In genomic region chr2:88212251-88212790, GRCh38 we compare ENCODE assay signal across 9 cellular contexts. TPM values are rescaled to one million over a fixed set of nuclear protein-coding genes. Genes with fewer than 3 reads are reported as not detected.
DNase-seq lines count a peak whose midpoint lies in the region; ATAC-seq and TF ChIP-seq lines count a peak whose summit lies in the region.
"Had no signal": no experiment of that assay in that cellular context is flagged by ENCODE, and none has a peak within 500 bp of the region (broad histone marks: within the 10 kb centered on the region; RNA-seq: fewer than 3 reads in every experiment).

No MANE protein-coding gene starts in this region.

- no peak for ATAC-seq in HG03139 (IDR thresholded peaks at IDR 0.05; ENCODE audit: unreplicated experiment)
- no peak for ATAC-seq in GM18520 (IDR thresholded peaks at IDR 0.05; ENCODE audit: unreplicated experiment)
- ATAC-seq: naive thymus-derived CD4-positive, alpha-beta T cell had no signal

- no peak overlapping the region for H3K4me3 Mint-ChIP-seq in neural progenitor cell
- H3K4me3 Mint-ChIP-seq: activated B cell treated with CpG ODN at 0.5 μM for 24 hours; naive thymus-derived CD4-positive, alpha-beta T cell had no signal

- H3K9ac ChIP-seq in neural progenitor cell: no peak overlapping the region

- H3K4me3 ChIP-seq in GM06990 (replicated peaks; ENCODE audit: low read depth, low read length): no peak overlapping the region
- no peak overlapping the region for H3K4me3 ChIP-seq in breast epithelium
- H3K4me3 ChIP-seq in neural progenitor cell: no peak overlapping the region

- no peaks in the 10 kb centered on the region for H3K36me3 Mint-ChIP-seq in neural progenitor cell
- H3K36me3 Mint-ChIP-seq: naive thymus-derived CD4-positive, alpha-beta T cell had no signal

- TF ChIP-seq POLR2A in breast epithelium (IDR thresholded peaks at IDR 0.05): no peak

- H3K4me1 ChIP-seq in breast epithelium (no peaks in the 10 kb centered on the region), neural progenitor cell (peaks cover 27% of the 10 kb centered on the region)

- TF ChIP-seq CTCF in GM06990 (IDR thresholded peaks at IDR 0.05; ENCODE audit: insufficient read depth, low read length, poor library complexity, severe bottlenecking) (peak; percentile 54), LNCAP (IDR thresholded peaks at IDR 0.05) (peak; percentile 47), breast epithelium (IDR thresholded peaks at IDR 0.05) (peak in 2 of 3 donors; percentile 23 to 33), neural progenitor cell (IDR thresholded peaks at IDR 0.05) (peak; percentile 77)

- intact Hi-C loops in breast epithelium (cut with DNase I; ENCODE audit: low total_unique reads): no loop called here

- H3K9me3 Mint-ChIP-seq in neural progenitor cell: peaks cover 2% of the 10 kb centered on the region
- H3K9me3 Mint-ChIP-seq: activated B cell treated with CpG ODN at 0.5 μM for 24 hours had no signal

- no peak overlapping the region for H3K27ac Mint-ChIP-seq in neural progenitor cell
- H3K27ac Mint-ChIP-seq: activated B cell treated with CpG ODN at 0.5 μM for 24 hours; naive thymus-derived CD4-positive, alpha-beta T cell had no signal

- DNase-seq in GM06990 (ENCODE audit: extremely low read depth, insufficient read length): no peak
- DNase-seq in breast epithelium (ENCODE audit: low spot score in 2 of 2): no peak
- DNase-seq in neural progenitor cell (ENCODE audit: low spot score): peak; percentile 77
- DNase-seq in anterior cingulate cortex (lab: John Stamatoyannopoulos, UW): no peak
- DNase-seq: activated B cell treated with CpG ODN at 0.5 μM for 24 hours; naive thymus-derived CD4-positive, alpha-beta T cell had no signal

- no peaks in the 10 kb centered on the region for H3K27me3 ChIP-seq in GM06990 (replicated peaks; ENCODE audit: control insufficient read depth, insufficient read depth, low read length)
- no peaks in the 10 kb centered on the region for H3K27me3 ChIP-seq in breast epithelium
- H3K27me3 ChIP-seq in neural progenitor cell: no peaks in the 10 kb centered on the region

- H3K27ac ChIP-seq in breast epithelium: no peak overlapping the region
- no peak overlapping the region for H3K27ac ChIP-seq in neural progenitor cell

- H3F3A ChIP-seq in neural progenitor cell (ENCODE audit: low read depth): peaks cover 17% of the 10 kb centered on the region

- peak overlapping the region; percentile 97 for H2AFZ ChIP-seq in neural progenitor cell (replicated peaks)

- H3K4me2 ChIP-seq in neural progenitor cell: peak overlapping the region; percentile 63

- no peaks in the 10 kb centered on the region for H3K79me2 ChIP-seq in neural progenitor cell (ENCODE audit: low read depth)

- H4K20me1 ChIP-seq in neural progenitor cell (ENCODE audit: low read depth): no peaks in the 10 kb centered on the region

- peaks cover 18% of the 10 kb centered on the region for H3K4me1 Mint-ChIP-seq in neural progenitor cell
- H3K4me1 Mint-ChIP-seq: activated B cell treated with CpG ODN at 0.5 μM for 24 hours; naive thymus-derived CD4-positive, alpha-beta T cell had no signal

- H3K27me3 Mint-ChIP-seq in neural progenitor cell (ENCODE audit: insufficient read depth, low read depth): peaks cover 4% of the 10 kb centered on the region

- H3K36me3 ChIP-seq in GM06990 (ENCODE audit: control insufficient read depth, insufficient read depth, low read length): no peaks in the 10 kb centered on the region
- H3K36me3 ChIP-seq in breast epithelium: no peaks in the 10 kb centered on the region
- H3K36me3 ChIP-seq in neural progenitor cell: no peaks in the 10 kb centered on the region

- H3K9me3 ChIP-seq in breast epithelium (no peaks in the 10 kb centered on the region), neural progenitor cell (ENCODE audit: low read depth) (no peaks in the 10 kb centered on the region)

RNA-seq across cellular contexts. Expression of gene THNSL2, which starts 42.2 kb away (rescaled TPM):
- total RNA-seq in breast epithelium (10 to 100 TPM; 35.7 to 40.2 (median 38.5) TPM), neural progenitor cell (ENCODE audit: low replicate concordance) (1.5 and 4.7 TPM in 2 replicates)
